ENCODE assay signal across 16 cellular contexts in the genomic region with DNA sequence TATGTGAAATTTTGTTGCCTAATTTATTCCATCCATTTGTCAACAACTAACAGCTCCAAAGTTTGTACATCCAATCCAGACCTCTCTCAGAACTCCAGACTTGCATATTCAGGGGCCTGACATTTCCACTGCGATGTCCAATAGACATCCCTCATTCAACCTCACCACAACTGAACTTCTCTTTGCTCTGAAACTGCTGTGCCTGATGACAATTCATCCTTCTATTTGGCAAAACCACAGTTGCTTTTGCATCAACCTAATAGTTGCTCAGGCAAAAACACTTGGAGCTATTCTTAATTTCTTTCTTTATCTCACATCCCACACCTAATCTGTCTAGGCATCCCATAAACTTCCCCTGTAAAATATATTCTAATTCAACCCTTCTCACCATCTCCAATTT. TPM values are rescaled to one million over a fixed set of nuclear protein-coding genes. Genes with fewer than 3 reads are reported as not detected.
A peak's percentile ranks its signal among the peaks of the same experiment; 100 is the strongest.
DNase-seq lines count a peak whose midpoint lies in the region; ATAC-seq and TF ChIP-seq lines count a peak whose summit lies in the region.
"Had no signal": no experiment of that assay in that cellular context is flagged by ENCODE, and none has a peak within 500 bp of the region (broad histone marks: within the 10 kb centered on the region; RNA-seq: fewer than 3 reads in every experiment).

No MANE protein-coding gene starts in this region.

- dilution Hi-C loops in IMR-90 (cut with HindIII; ENCODE audit: low sequenced_read_pairs, unreplicated experiment) = no loop called here

- 100% methylated on average over 1 of the region's 1 CpG; no CpG with 5 or more reads in 1 of the 2 experiments for WGBS in IMR-90 (ENCODE audit: extremely low coverage in 2 of 2, insufficient read length in 1 of 2), 2 experiments
- 93% methylated on average over 1 of the region's 1 CpG for WGBS in urinary bladder

- peak overlapping the region; percentile 96 for H2BK120ac ChIP-seq in IMR-90 (ENCODE audit: low read depth, low read length)

- H3K36me3 ChIP-seq in IMR-90 (ENCODE audit: control insufficient read depth, insufficient read depth, low read length) (peaks cover 16% of the 10 kb centered on the region), SJSA1 (peaks cover 25% of the 10 kb centered on the region), urinary bladder (ENCODE audit: insufficient read depth) (no peaks in the 10 kb centered on the region)

- peak overlapping the region; percentile 94 for H2BK5ac ChIP-seq in IMR-90 (ENCODE audit: low read depth, low read length, poor library complexity, severe bottlenecking)

- H3K4me1 ChIP-seq in IMR-90 (ENCODE audit: control insufficient read depth, insufficient read depth, low read length) = peaks cover 13% of the 10 kb centered on the region
- H3K4me1 ChIP-seq in SJSA1 (replicated peaks) = peaks cover 39% of the 10 kb centered on the region
- no peaks in the 10 kb centered on the region for H3K4me1 ChIP-seq in urinary bladder (ENCODE audit: insufficient read depth)
- H3K4me1 ChIP-seq: ascending aorta, right atrium auricular region had no signal

- POLR2A ChIA-PET in IMR-90 (lab: Charles Lee; ENCODE audit: unreplicated experiment) = interaction anchor here (0.6 kb wide), 1 partner anchor 291 kb away, joined by 3 read pairs; no protein-coding TSS in a partner anchor

- H3K9me3 ChIP-seq in IMR-90 (ENCODE audit: control insufficient read depth, insufficient read depth, low read length) (no peaks in the 10 kb centered on the region), SJSA1 (replicated peaks) (no peaks in the 10 kb centered on the region)
- H3K9me3 ChIP-seq: ascending aorta, right atrium auricular region, suprapubic skin had no signal

- ATAC-seq in IMR-90 (ENCODE audit: low read depth) = no peak
- ATAC-seq: HepG2 had no signal

- intact Hi-C loops in IMR-90 (cut with micrococcal nuclease) = no loop called here

- peak overlapping the region; percentile 67; the same call in 1 of the 2 replicates for H3K56ac ChIP-seq in IMR-90 (ENCODE audit: extremely low read depth, insufficient read depth, low read length)

- H4K91ac ChIP-seq in IMR-90 (ENCODE audit: insufficient read depth, low read depth, low read length) = peak overlapping the region; percentile 92

- CTCF ChIA-PET in IMR-90 (lab: Yijun Ruan, JAX) = no interaction called here

- H2AFZ ChIP-seq in IMR-90 (replicated peaks; ENCODE audit: low read length, poor library complexity) = no peak overlapping the region

- peak overlapping the region; percentile 80 for H3K18ac ChIP-seq in IMR-90 (ENCODE audit: low read depth, low read length)

- in situ Hi-C loops in IMR-90 (cut with MboI; ENCODE audit: low sequenced_read_pairs) = no loop called here

- no peak overlapping the region for H3K4me2 ChIP-seq in IMR-90 (ENCODE audit: low read depth, low read length)

- H2AK9ac ChIP-seq in IMR-90 (replicated peaks; ENCODE audit: low read depth, low read length, poor library complexity) = peak overlapping the region; percentile 43

- H3K4ac ChIP-seq in IMR-90 (ENCODE audit: low read depth, low read length) = peak overlapping the region; percentile 96

- no peak for TF ChIP-seq CTCF in IMR-90 (conservative IDR thresholded peaks at IDR 0.05; ENCODE audit: low read depth, low read length)

- H2BK15ac ChIP-seq in IMR-90 (ENCODE audit: low read depth, low read length) = peak overlapping the region; percentile 91

- peak overlapping the region; percentile 60 to 90 for H4K8ac ChIP-seq in IMR-90 (ENCODE audit: low read depth in 2 of 2, low read length in 2 of 2)

- no peak for TF ChIP-seq POLR2A in IMR-90 (IDR thresholded peaks at IDR 0.05; ENCODE audit: low read depth, low read length)

- no peak for TF ChIP-seq RAD21 in IMR-90 (IDR thresholded peaks at IDR 0.05; ENCODE audit: low read length)

- peaks cover 27 to 47% of the 10 kb centered on the region in 2 experiments for H3K79me1 ChIP-seq in IMR-90 (ENCODE audit: low read depth in 1 of 2, low read length in 2 of 2)

- peaks cover 6% of the 10 kb centered on the region; the same call in 1 of the 2 replicates for H4K20me1 ChIP-seq in IMR-90 (ENCODE audit: insufficient read depth, low read length)

- BruUV-seq in IMR-90 (replicated peaks; lab: Mats Ljungman, UMichigan) = no TSS peak

- H3K4me3 ChIP-seq in IMR-90 (ENCODE audit: insufficient read depth, low read depth, low read length) (no peak overlapping the region), SJSA1 (no peak overlapping the region), urinary bladder (ENCODE audit: low read depth, low read length) (no peak overlapping the region)
- H3K4me3 ChIP-seq: ascending aorta, right atrium auricular region, suprapubic skin had no signal

- peak overlapping the region; percentile 92 for H3K27ac ChIP-seq in IMR-90 (ENCODE audit: insufficient read depth, low read length)
- peak overlapping the region; percentile 92 for H3K27ac ChIP-seq in SJSA1
- peak overlapping the region; percentile 27 for H3K27ac ChIP-seq in urinary bladder (ENCODE audit: low read depth)
- H3K27ac ChIP-seq: ascending aorta, C4-2B, right atrium auricular region had no signal

- peak overlapping the region; percentile 24; the same call in 1 of the 2 replicates for H3K9ac ChIP-seq in IMR-90 (ENCODE audit: low read depth, low read length)

- DNase-seq in IMR-90 (peak; percentile 37), SJSA1 (ENCODE audit: low read depth in 1 of 2, low spot score in 2 of 2) (no peak), iris pigment epithelial cell (ENCODE audit: low read depth) (peak; percentile 65), kidney glomerular epithelial cell (lab: John Stamatoyannopoulos, UW) (no peak)
- no peak for DNase-seq in activated CD4-positive, CD25-positive, alpha-beta regulatory T cell treated with anti-CD3 and anti-CD28 coated beads, Interleukin-2, amount 50 U/mL, for 72 hours
- DNase-seq in stimulated activated CD4-positive, alpha-beta T cell treated with anti-CD3 and anti-CD28 coated beads, Interleukin-2, amount 100 ng/mL, for 48 hours = no peak
- DNase-seq: erythroblast; NCI-H1105 treated with DMSO at 0.1 percent for 48 hours; Right ventricle myocardium superior; stimulated activated CD4-positive, alpha-beta T cell treated with anti-CD3 and anti-CD28 coated beads, Interleukin-2, amount 100 ng/mL, for 24 hours had no signal

- H2BK20ac ChIP-seq in IMR-90 (ENCODE audit: low read depth, low read length) = peak overlapping the region; percentile 96

- peak overlapping the region; percentile 73; the same call in 1 of the 2 replicates for H4K5ac ChIP-seq in IMR-90 (ENCODE audit: low read depth, low read length)

- peak overlapping the region; percentile 92 for H3K14ac ChIP-seq in IMR-90 (replicated peaks; ENCODE audit: low read depth, low read length)

- H3K27me3 ChIP-seq in IMR-90 (ENCODE audit: control insufficient read depth, insufficient read depth, low read length) (no peaks in the 10 kb centered on the region), SJSA1 (replicated peaks) (no peaks in the 10 kb centered on the region)
- H3K27me3 ChIP-seq: ascending aorta, right atrium auricular region, suprapubic skin had no signal

- peak overlapping the region; percentile 90 for H2AK5ac ChIP-seq in IMR-90 (ENCODE audit: low read depth, low read length)

- H3K9me1 ChIP-seq in IMR-90 (ENCODE audit: insufficient read depth, low read length) = peaks cover 9% of the 10 kb centered on the region; the same call in 1 of the 2 replicates

- H3K23ac ChIP-seq in IMR-90 (ENCODE audit: low read depth, low read length) = peak overlapping the region; percentile 95

TF ChIP-seq in IMR-90, 13 proteins besides CTCF, POLR2A, EP300 and RAD21:
- TF ChIP-seq, protein P1, sequence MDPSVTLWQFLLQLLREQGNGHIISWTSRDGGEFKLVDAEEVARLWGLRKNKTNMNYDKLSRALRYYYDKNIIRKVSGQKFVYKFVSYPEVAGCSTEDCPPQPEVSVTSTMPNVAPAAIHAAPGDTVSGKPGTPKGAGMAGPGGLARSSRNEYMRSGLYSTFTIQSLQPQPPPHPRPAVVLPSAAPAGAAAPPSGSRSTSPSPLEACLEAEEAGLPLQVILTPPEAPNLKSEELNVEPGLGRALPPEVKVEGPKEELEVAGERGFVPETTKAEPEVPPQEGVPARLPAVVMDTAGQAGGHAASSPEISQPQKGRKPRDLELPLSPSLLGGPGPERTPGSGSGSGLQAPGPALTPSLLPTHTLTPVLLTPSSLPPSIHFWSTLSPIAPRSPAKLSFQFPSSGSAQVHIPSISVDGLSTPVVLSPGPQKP (IDR thresholded peaks at IDR 0.05; ENCODE audit: borderline replicate concordance, low read depth, low read length) = no peak
- TF ChIP-seq FOS (IDR thresholded peaks at IDR 0.05; ENCODE audit: low read depth, low read length) (no peak), BHLHE40 (IDR thresholded peaks at IDR 0.05; ENCODE audit: low read depth, low read length) (no peak), MXI1 (IDR thresholded peaks at IDR 0.05; ENCODE audit: borderline replicate concordance, low read depth, low read length) (no peak), USF2 (IDR thresholded peaks at IDR 0.05; ENCODE audit: low read depth, low read length) (no peak), MAFK (IDR thresholded peaks at IDR 0.05; ENCODE audit: low read depth, low read length) (no peak), NFE2L2 (IDR thresholded peaks at IDR 0.05; ENCODE audit: low read depth, low read length) (no peak), RFX5 (IDR thresholded peaks at IDR 0.05; ENCODE audit: low read depth, low read length) (no peak), MAZ (IDR thresholded peaks at IDR 0.05; ENCODE audit: borderline replicate concordance, low read depth, low read length) (no peak), CEBPB (IDR thresholded peaks at IDR 0.05; ENCODE audit: low read depth, low read length) (no peak), SMC3 (IDR thresholded peaks at IDR 0.05; ENCODE audit: low read depth, low read length) (no peak), RCOR1 (IDR thresholded peaks at IDR 0.05; ENCODE audit: insufficient replicate concordance, low read length) (no peak), CHD1 (IDR thresholded peaks at IDR 0.05; ENCODE audit: low read depth, low read length) (no peak)

RNA-seq across cellular contexts. Expression of gene ANTXR2, which starts 56.5 kb away (rescaled TPM):
- total RNA-seq in IMR-90 (2012; rRNA removed) (88.5 and 115 TPM in 2 replicates), urinary bladder (149 TPM)
- polyA plus RNA-seq in IMR-90 (2012; rRNA removed) (36.5 and 46.8 TPM in 2 replicates), urinary bladder (133 TPM)
- 7.4 and 14.9 TPM in 2 replicates for polyA plus RNA-seq in IMR-90 (2012; cell fraction: cytosol; rRNA removed)
- polyA plus RNA-seq in IMR-90 (2012; cell fraction: nucleus; rRNA removed; ENCODE audit: low replicate concordance) = 3.8 and 22.8 TPM in 2 replicates
- 57.8 and 72.0 TPM in 2 replicates for total RNA-seq in SJSA1 (2014; rRNA removed; shearing (Covaris generic))

Comparison
In these comparisons a context has a peak if more than half of its experiments do, and no peak if none do; other contexts are left out.
1. DNase-seq: peak in IMR-90 (single experiment) and iris pigment epithelial cell (single experiment); none in SJSA1 (0 of 2), activated CD4-positive, CD25-positive, alpha-beta regulatory T cell treated with anti-CD3 and anti-CD28 coated beads, Interleukin-2, amount 50 U/mL, for 72 hours (single experiment), kidney glomerular epithelial cell (single experiment) and stimulated activated CD4-positive, alpha-beta T cell treated with anti-CD3 and anti-CD28 coated beads, Interleukin-2, amount 100 ng/mL, for 48 hours (0 of 2).
2. H3K27ac ChIP-seq: peak in every context shown above with its lines; median percentile 92 in IMR-90; 92 in SJSA1; 27 in urinary bladder.